In the genomic region with DNA sequence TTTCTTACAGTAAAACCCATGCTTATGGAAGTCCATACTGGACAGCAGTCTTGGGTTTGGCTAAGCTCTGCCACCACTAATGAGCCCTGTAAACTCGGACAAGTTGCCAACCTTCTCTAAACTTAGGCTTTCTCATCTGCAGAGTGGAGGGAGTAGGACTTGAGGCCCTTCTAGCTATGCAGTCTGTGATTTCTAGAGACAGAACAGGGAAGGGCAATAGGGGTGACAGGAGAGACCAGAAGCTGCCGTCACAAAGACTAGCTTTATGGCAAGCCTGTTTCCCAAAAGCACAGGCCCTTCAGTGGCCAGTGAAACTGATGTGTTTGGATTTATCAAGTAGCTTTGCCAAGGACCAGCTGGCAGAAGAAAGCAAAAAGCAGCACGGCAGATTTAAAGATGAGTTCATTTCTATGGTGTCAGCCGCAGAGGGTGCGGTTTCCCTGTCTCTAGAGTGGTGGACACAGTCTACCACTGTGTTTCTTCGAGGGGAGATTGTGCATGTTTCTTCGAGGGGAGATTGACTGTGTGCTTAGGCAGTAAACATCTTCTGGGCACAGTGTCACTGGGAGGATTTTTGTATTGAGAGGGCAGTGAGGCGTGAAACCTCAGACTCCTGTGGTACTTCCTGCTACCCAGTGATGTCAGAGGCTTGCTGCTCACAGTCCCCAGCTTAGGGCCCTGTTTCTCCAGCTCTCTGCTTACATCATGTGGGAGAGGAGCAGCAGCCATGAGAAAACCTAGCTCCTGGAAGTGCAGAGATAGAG, we compare ENCODE assay signal across 8 cellular contexts.
DNase-seq lines count a peak whose midpoint lies in the region; ATAC-seq, FAIRE-seq and TF ChIP-seq lines count a peak whose summit lies in the region.

No MANE protein-coding gene starts in this region.

- peak; percentile 29 for DNase-seq in Calu3
- peak; percentile 91 for DNase-seq in RPMI7951 (ENCODE audit: low read depth)
- peak; percentile 65 for DNase-seq in germinal center (ENCODE audit: low spot score)
- DNase-seq in spleen, result peak; percentile 80
- DNase-seq in HuH-7.5 (ENCODE audit: low spot score), result no peak
- DNase-seq in small intestine, result no peak

- no peak for TF ChIP-seq POLR2A in spleen (IDR thresholded peaks at IDR 0.05)

- no peaks in the 10 kb centered on the region for H3K27me3 Mint-ChIP-seq in Calu3 (ENCODE audit: unreplicated experiment)

- no peak overlapping the region for H3K4me3 Mint-ChIP-seq in Calu3 (ENCODE audit: low read depth, unreplicated experiment)

- TF ChIP-seq CTCF in Calu3 (IDR thresholded peaks at IDR 0.05; ENCODE audit: unreplicated experiment) (no peak), spleen (IDR thresholded peaks at IDR 0.05 in 8 of 11, conservative IDR thresholded peaks at IDR 0.05 in 3 of 11) (no peak)

- BruUV-seq in Calu3 (replicated peaks; lab: Mats Ljungman, UMichigan), result no TSS peak

- H3K27ac ChIP-seq in spleen (peak overlapping the region in 4 of 8 donors; percentile 33 to 75 (median 56)), small intestine (ENCODE audit: low read depth in 1 of 2, low read length in 1 of 2) (peak overlapping the region in 1 of 2 donors; percentile 33)

- H3K4me1 ChIP-seq in spleen (peaks cover 0 to 30% (median 12%) of the 10 kb centered on the region in 6 donors), small intestine (ENCODE audit: control insufficient read depth in 2 of 2, insufficient read depth in 1 of 2, low read depth in 1 of 2, low read length in 1 of 2) (no peaks in the 10 kb centered on the region)

- ATAC-seq in GM19328 (IDR thresholded peaks at IDR 0.05; ENCODE audit: unreplicated experiment) (peak; percentile 100), HG03175 (IDR thresholded peaks at IDR 0.05; ENCODE audit: unreplicated experiment) (peak; percentile 99)

- CTCF ChIA-PET in Calu3 (lab: Charles Lee), result interaction anchor here (0.5 to 1.2 kb wide), 2 partner anchors 25 to 103 kb away, joined by 3 read pairs; no protein-coding TSS in a partner anchor

- H3K9me3 ChIP-seq in spleen (peaks cover 0 to 6% (median 2%) of the 10 kb centered on the region in 8 donors), small intestine (ENCODE audit: control insufficient read depth, low read depth) (no peaks in the 10 kb centered on the region)

- intact Hi-C loops in Calu3 (cut with micrococcal nuclease; ENCODE audit: unreplicated experiment), result no loop called here
- intact Hi-C loops in spleen (cut with DNase I; ENCODE audit: low total_unique reads), result no loop called here

- no peaks in the 10 kb centered on the region for H3K27me3 ChIP-seq in spleen (replicated peaks in 1 of 7)
- H3K27me3 ChIP-seq in small intestine (ENCODE audit: control insufficient read depth in 2 of 2, insufficient read depth in 2 of 2, low read length in 2 of 2), result peaks cover 0 to 1% of the 10 kb centered on the region in 2 donors

- peaks cover 56% of the 10 kb centered on the region for H3K4me1 Mint-ChIP-seq in Calu3 (ENCODE audit: low read depth, unreplicated experiment)

- H3K4me3 ChIP-seq in spleen (no peak overlapping the region), small intestine (ENCODE audit: low read depth in 1 of 2, low read length in 2 of 2) (no peak overlapping the region)

- 59 to 69% (median 62%) methylated on average over 8 of the region's 8 CpGs for whole genome bisulfite sequencing in spleen, 5 donors
- 63 to 81% (median 71%) methylated on average over 8 of the region's 8 CpGs for whole genome bisulfite sequencing in small intestine, 3 donors

- no peaks in the 10 kb centered on the region for H3K36me3 Mint-ChIP-seq in Calu3 (ENCODE audit: insufficient read depth, unreplicated experiment)

- H3K36me3 ChIP-seq in spleen (no peaks in the 10 kb centered on the region), small intestine (ENCODE audit: control insufficient read depth in 2 of 2, insufficient read depth in 2 of 2, low read length in 2 of 2) (no peaks in the 10 kb centered on the region)

- no peak for FAIRE-seq in small intestine (lab: Jason Lieb, UNC)

- no peaks in the 10 kb centered on the region for H3K9me3 Mint-ChIP-seq in Calu3 (ENCODE audit: low read depth, unreplicated experiment)

- no peak overlapping the region for H3K27ac Mint-ChIP-seq in Calu3 (ENCODE audit: unreplicated experiment)

Comparison
In these comparisons a context has a peak if more than half of its experiments do, and no peak if none do; other contexts are left out.
1. DNase-seq: peak in Calu3 (single experiment), RPMI7951 (single experiment), germinal center (single experiment) and spleen (single experiment); none in HuH-7.5 (single experiment) and small intestine (single experiment).